In the genomic region with DNA sequence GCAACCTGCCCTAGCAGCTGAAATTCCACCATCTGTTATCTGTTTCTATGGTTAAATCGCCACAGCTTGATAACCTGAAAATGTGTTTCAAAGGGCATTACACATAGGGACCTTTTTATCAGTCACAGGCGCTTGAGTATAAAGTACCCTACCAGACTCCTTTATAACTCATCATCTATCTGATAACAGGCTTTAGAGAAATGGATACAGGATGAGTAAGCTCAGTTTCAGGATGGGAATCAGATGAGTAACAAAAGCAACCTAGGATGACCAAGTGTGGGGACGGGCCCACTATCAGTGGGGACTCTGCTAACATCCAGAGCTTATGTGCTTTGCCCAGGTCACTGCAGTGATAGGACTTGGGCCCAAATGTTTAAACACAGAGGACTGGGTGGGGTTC, we compare ENCODE assay signal across 1 cellular context.
TF ChIP-seq lines count a peak whose summit lies in the region.

No MANE protein-coding gene starts in this region.

TF ChIP-seq in GM23338, 12 proteins besides CTCF, POLR2A, EP300 and RAD21 (continued from another document):
- TF ChIP-seq, protein P1, sequence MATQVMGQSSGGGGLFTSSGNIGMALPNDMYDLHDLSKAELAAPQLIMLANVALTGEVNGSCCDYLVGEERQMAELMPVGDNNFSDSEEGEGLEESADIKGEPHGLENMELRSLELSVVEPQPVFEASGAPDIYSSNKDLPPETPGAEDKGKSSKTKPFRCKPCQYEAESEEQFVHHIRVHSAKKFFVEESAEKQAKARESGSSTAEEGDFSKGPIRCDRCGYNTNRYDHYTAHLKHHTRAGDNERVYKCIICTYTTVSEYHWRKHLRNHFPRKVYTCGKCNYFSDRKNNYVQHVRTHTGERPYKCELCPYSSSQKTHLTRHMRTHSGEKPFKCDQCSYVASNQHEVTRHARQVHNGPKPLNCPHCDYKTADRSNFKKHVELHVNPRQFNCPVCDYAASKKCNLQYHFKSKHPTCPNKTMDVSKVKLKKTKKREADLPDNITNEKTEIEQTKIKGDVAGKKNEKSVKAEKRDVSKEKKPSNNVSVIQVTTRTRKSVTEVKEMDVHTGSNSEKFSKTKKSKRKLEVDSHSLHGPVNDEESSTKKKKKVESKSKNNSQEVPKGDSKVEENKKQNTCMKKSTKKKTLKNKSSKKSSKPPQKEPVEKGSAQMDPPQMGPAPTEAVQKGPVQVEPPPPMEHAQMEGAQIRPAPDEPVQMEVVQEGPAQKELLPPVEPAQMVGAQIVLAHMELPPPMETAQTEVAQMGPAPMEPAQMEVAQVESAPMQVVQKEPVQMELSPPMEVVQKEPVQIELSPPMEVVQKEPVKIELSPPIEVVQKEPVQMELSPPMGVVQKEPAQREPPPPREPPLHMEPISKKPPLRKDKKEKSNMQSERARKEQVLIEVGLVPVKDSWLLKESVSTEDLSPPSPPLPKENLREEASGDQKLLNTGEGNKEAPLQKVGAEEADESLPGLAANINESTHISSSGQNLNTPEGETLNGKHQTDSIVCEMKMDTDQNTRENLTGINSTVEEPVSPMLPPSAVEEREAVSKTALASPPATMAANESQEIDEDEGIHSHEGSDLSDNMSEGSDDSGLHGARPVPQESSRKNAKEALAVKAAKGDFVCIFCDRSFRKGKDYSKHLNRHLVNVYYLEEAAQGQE (IDR thresholded peaks at IDR 0.05; ENCODE audit: unreplicated experiment): no peak
- no peak for TF ChIP-seq EZH2phosphoT487 (IDR thresholded peaks at IDR 0.05; ENCODE audit: unreplicated experiment)
